In the genomic region with DNA sequence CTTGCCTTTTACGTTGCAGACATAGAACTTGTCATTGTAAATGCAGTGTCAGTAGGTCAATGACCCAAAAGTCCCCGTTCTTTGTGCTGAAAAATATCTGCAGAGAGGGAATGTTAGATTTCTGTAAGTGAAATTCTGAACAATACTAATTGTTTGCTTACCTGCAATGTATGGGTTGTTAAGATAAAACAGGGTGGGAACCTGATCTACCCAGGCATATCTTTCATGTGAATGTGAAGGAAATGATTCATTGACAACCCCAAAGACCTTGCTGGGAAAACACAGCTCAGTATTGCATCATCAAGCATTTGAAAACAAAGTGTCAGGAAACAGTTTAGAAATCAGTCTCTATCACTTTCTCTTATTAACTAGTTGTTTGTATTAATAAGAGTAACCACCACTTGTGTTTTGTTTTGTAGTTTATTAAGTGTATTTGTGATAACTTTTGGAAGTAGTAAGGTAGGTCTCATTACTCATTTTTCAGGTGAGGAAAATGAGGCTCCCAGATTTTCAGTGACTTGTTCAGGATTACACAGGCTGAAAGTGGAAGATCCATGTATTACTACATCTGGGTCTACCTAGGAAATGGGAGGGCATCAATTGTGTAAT, we compare ENCODE assay signal across 9 cellular contexts. TPM values are rescaled to one million over a fixed set of nuclear protein-coding genes. Genes with fewer than 3 reads are reported as not detected.
DNase-seq lines count a peak whose midpoint lies in the region; ATAC-seq and TF ChIP-seq lines count a peak whose summit lies in the region.
"Had no signal": no experiment of that assay in that cellular context is flagged by ENCODE, and none has a peak within 500 bp of the region (broad histone marks: within the 10 kb centered on the region; RNA-seq: fewer than 3 reads in every experiment).

No MANE protein-coding gene starts in this region.

- no peak for TF ChIP-seq CTCF in astrocyte of the cerebellum (IDR thresholded peaks at IDR 0.05; ENCODE audit: low read depth, low read length, missing control alignments)
- no peak for TF ChIP-seq CTCF in neural progenitor cell (IDR thresholded peaks at IDR 0.05)

- H3K27ac ChIP-seq in neural progenitor cell, result no peak overlapping the region
- H3K27ac ChIP-seq: VCaP had no signal

- DNase-seq in Kasumi-1 (lab: John Stamatoyannopoulos, UW) (peak; percentile 14 to 35), astrocyte of the cerebellum (ENCODE audit: low read depth) (peak; percentile 45), kidney tubule cell (ENCODE audit: low spot score) (peak; percentile 89), posterior vena cava (ENCODE audit: low spot score) (no peak), neural progenitor cell (ENCODE audit: low spot score) (no peak)

- intact Hi-C loops in posterior vena cava (cut with DNase I), result no loop called here

- no peaks in the 10 kb centered on the region for H3K36me3 ChIP-seq in neural progenitor cell

- no peak overlapping the region for H3K4me2 ChIP-seq in neural progenitor cell

- no peaks in the 10 kb centered on the region for H3K27me3 ChIP-seq in neural progenitor cell

- H3K27me3 Mint-ChIP-seq in stimulated activated memory B cell treated with anti-CD40 and anti-IgM and Interleukin-4, amounts not matched to agents 10 μg/mL and 1 μg/mL and 100 μg/mL, for 72 hours, result no peaks in the 10 kb centered on the region
- H3K27me3 Mint-ChIP-seq in neural progenitor cell (ENCODE audit: insufficient read depth, low read depth), result peaks cover 2% of the 10 kb centered on the region

- H3K9me3 ChIP-seq in neural progenitor cell (ENCODE audit: low read depth), result no peaks in the 10 kb centered on the region

- H3K36me3 Mint-ChIP-seq in stimulated activated memory B cell treated with anti-CD40 and anti-IgM and Interleukin-4, amounts not matched to agents 10 μg/mL and 1 μg/mL and 100 μg/mL, for 72 hours, result peaks cover 25% of the 10 kb centered on the region
- H3K36me3 Mint-ChIP-seq in neural progenitor cell, result peaks cover 3% of the 10 kb centered on the region

- no peak overlapping the region for H2AFZ ChIP-seq in neural progenitor cell (replicated peaks)

- peaks cover 4% of the 10 kb centered on the region for H3K9me3 Mint-ChIP-seq in stimulated activated memory B cell treated with anti-CD40 and anti-IgM and Interleukin-4, amounts not matched to agents 10 μg/mL and 1 μg/mL and 100 μg/mL, for 72 hours
- peaks cover 17% of the 10 kb centered on the region for H3K9me3 Mint-ChIP-seq in neural progenitor cell

- no peak overlapping the region for H3K27ac Mint-ChIP-seq in stimulated activated memory B cell treated with anti-CD40 and anti-IgM and Interleukin-4, amounts not matched to agents 10 μg/mL and 1 μg/mL and 100 μg/mL, for 72 hours
- H3K27ac Mint-ChIP-seq in neural progenitor cell, result no peak overlapping the region

- no peaks in the 10 kb centered on the region for H4K20me1 ChIP-seq in neural progenitor cell (ENCODE audit: low read depth)

- H3K4me1 ChIP-seq in neural progenitor cell, result no peaks in the 10 kb centered on the region

- no peaks in the 10 kb centered on the region for H3K79me2 ChIP-seq in neural progenitor cell (ENCODE audit: low read depth)

- in situ Hi-C loops in astrocyte of the cerebellum (cut with HindIII; ENCODE audit: low sequenced_read_pairs), result no loop called here

- no peak overlapping the region for H3K9ac ChIP-seq in neural progenitor cell

- ATAC-seq in GM18868 (IDR thresholded peaks at IDR 0.05; ENCODE audit: unreplicated experiment) (peak; percentile 90), GM21529 (IDR thresholded peaks at IDR 0.05; ENCODE audit: unreplicated experiment) (no peak)
- ATAC-seq in stimulated activated memory B cell treated with anti-CD40 and anti-IgM and Interleukin-4, amounts not matched to agents 10 μg/mL and 1 μg/mL and 100 μg/mL, for 72 hours, result no peak

- H3K4me1 Mint-ChIP-seq in stimulated activated memory B cell treated with anti-CD40 and anti-IgM and Interleukin-4, amounts not matched to agents 10 μg/mL and 1 μg/mL and 100 μg/mL, for 72 hours, result peaks cover 17% of the 10 kb centered on the region
- H3K4me1 Mint-ChIP-seq in neural progenitor cell, result peaks cover 3% of the 10 kb centered on the region

- no peak overlapping the region for H3K4me3 ChIP-seq in astrocyte of the cerebellum (ENCODE audit: low read depth, low read length)
- no peak overlapping the region for H3K4me3 ChIP-seq in neural progenitor cell

- no peaks in the 10 kb centered on the region for H3F3A ChIP-seq in neural progenitor cell (ENCODE audit: low read depth)

- no peak overlapping the region for H3K4me3 Mint-ChIP-seq in stimulated activated memory B cell treated with anti-CD40 and anti-IgM and Interleukin-4, amounts not matched to agents 10 μg/mL and 1 μg/mL and 100 μg/mL, for 72 hours
- no peak overlapping the region for H3K4me3 Mint-ChIP-seq in neural progenitor cell

RNA-seq across cellular contexts. Expression of gene SLC38A2, which starts 57.9 kb away (rescaled TPM):
- total RNA-seq in posterior vena cava (100 to 1,000 TPM; 255 to 324 TPM), neural progenitor cell (ENCODE audit: low replicate concordance) (259 and 348 TPM in 2 replicates)

Comparison
In these comparisons a context has a peak if more than half of its experiments do, and no peak if none do; other contexts are left out.
1. DNase-seq: peak in Kasumi-1 (2 of 2), astrocyte of the cerebellum (single experiment) and kidney tubule cell (single experiment); none in posterior vena cava (single experiment) and neural progenitor cell (single experiment).